In the genomic region with DNA sequence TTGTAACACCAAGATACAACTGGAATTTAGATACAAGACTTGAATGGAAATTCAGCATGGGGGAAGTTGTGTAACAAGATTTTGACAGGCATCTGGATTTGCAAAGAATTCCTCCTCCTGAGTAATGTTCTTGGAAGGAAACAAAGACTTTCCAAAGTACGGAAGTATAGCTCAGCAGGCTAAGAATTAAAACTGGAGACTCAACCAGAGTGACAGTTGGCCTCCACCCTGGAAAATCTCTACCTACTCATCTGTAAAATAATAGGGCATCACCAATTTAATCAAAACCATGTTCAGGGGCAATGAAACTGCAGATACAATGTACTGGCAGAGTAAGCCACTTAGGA, we compare ENCODE assay signal across 13 cellular contexts. TPM values are rescaled to one million over a fixed set of nuclear protein-coding genes. Genes with fewer than 3 reads are reported as not detected.
DNase-seq lines count a peak whose midpoint lies in the region; ATAC-seq, FAIRE-seq and TF ChIP-seq lines count a peak whose summit lies in the region.
"Had no signal": no experiment of that assay in that cellular context is flagged by ENCODE, and none has a peak within 500 bp of the region (broad histone marks: within the 10 kb centered on the region; RNA-seq: fewer than 3 reads in every experiment).

No MANE protein-coding gene starts in this region.

- peaks cover 73% of the 10 kb centered on the region for H3K4me1 Mint-ChIP-seq in activated CD8-positive, alpha-beta T cell treated with anti-CD3 and anti-CD28 coated beads for 36 hours (ENCODE audit: low read depth)
- H3K4me1 Mint-ChIP-seq in activated CD8-positive, alpha-beta T cell treated with anti-CD3 and anti-CD28 coated beads, Interleukin-2, amount 10 ng/mL, durations not matched to agents 7 days and 5 days (ENCODE audit: low read depth), result peaks cover 18% of the 10 kb centered on the region

- no peak for FAIRE-seq in bronchial epithelial cell (lab: Jason Lieb, UNC)
- FAIRE-seq: G401.6 had no signal

- no peaks in the 10 kb centered on the region for H3K27me3 Mint-ChIP-seq in activated CD8-positive, alpha-beta T cell treated with anti-CD3 and anti-CD28 coated beads for 36 hours
- H3K27me3 Mint-ChIP-seq in activated CD8-positive, alpha-beta T cell treated with anti-CD3 and anti-CD28 coated beads, Interleukin-2, amount 10 ng/mL, durations not matched to agents 7 days and 5 days (ENCODE audit: low read depth), result no peaks in the 10 kb centered on the region

- POLR2A ChIA-PET in activated CD8-positive, alpha-beta T cell treated with anti-CD3 and anti-CD28 coated beads for 36 hours (lab: Charles Lee), result interaction anchor here (2.1 kb wide), 1 partner anchor 13 kb away, joined by 12 read pairs; no protein-coding TSS in a partner anchor
- POLR2A ChIA-PET in activated CD8-positive, alpha-beta T cell treated with anti-CD3 and anti-CD28 coated beads, Interleukin-2, amount 10 ng/mL, durations not matched to agents 7 days and 5 days (lab: Charles Lee), result interaction anchor here (0.7 kb wide), 1 partner anchor 9 kb away, joined by 4 read pairs; no protein-coding TSS in a partner anchor

- no peak overlapping the region for H3K4me3 Mint-ChIP-seq in activated CD8-positive, alpha-beta T cell treated with anti-CD3 and anti-CD28 coated beads for 36 hours
- no peak overlapping the region for H3K4me3 Mint-ChIP-seq in activated CD8-positive, alpha-beta T cell treated with anti-CD3 and anti-CD28 coated beads, Interleukin-2, amount 10 ng/mL, durations not matched to agents 7 days and 5 days

- H3K4me3 ChIP-seq in bronchial epithelial cell (ENCODE audit: low read depth, low read length), result no peak overlapping the region
- no peak overlapping the region for H3K4me3 ChIP-seq in iPS-15b (ENCODE audit: low read depth, low read length)
- H3K4me3 ChIP-seq: HAP-1 had no signal

- no peaks in the 10 kb centered on the region for H3K36me3 ChIP-seq in bronchial epithelial cell (ENCODE audit: control insufficient read depth, insufficient read depth, low read length)
- H3K36me3 ChIP-seq in iPS-15b (ENCODE audit: control insufficient read depth, insufficient read depth, low read length), result no peaks in the 10 kb centered on the region
- H3K36me3 ChIP-seq: HAP-1 had no signal

- CTCF ChIA-PET in activated CD8-positive, alpha-beta T cell treated with anti-CD3 and anti-CD28 coated beads for 36 hours (lab: Charles Lee), result interaction anchor here (1.1 to 14.3 kb wide), 4 partner anchors 8 to 294 kb away, joined by 3 to 218 read pairs (median 6); a partner anchor contains a TSS
- CTCF ChIA-PET in activated CD8-positive, alpha-beta T cell treated with anti-CD3 and anti-CD28 coated beads, Interleukin-2, amount 10 ng/mL, durations not matched to agents 7 days and 5 days (lab: Charles Lee), result interaction anchor here (1.2 to 3.9 kb wide), 3 partner anchors 9 to 103 kb away, joined by 5 to 16 read pairs (median 12); no protein-coding TSS in a partner anchor

- peaks cover 8% of the 10 kb centered on the region for H3K4me1 ChIP-seq in iPS-15b (ENCODE audit: control insufficient read depth, insufficient read depth, low read length)

- no peaks in the 10 kb centered on the region for H3K9me3 Mint-ChIP-seq in activated CD8-positive, alpha-beta T cell treated with anti-CD3 and anti-CD28 coated beads for 36 hours
- H3K9me3 Mint-ChIP-seq in activated CD8-positive, alpha-beta T cell treated with anti-CD3 and anti-CD28 coated beads, Interleukin-2, amount 10 ng/mL, durations not matched to agents 7 days and 5 days (ENCODE audit: insufficient read depth), result no peaks in the 10 kb centered on the region

- intact Hi-C loops in activated CD8-positive, alpha-beta T cell treated with anti-CD3 and anti-CD28 coated beads for 36 hours (cut with micrococcal nuclease), result no loop called here

- DNase-seq in activated CD8-positive, alpha-beta T cell treated with anti-CD3 and anti-CD28 coated beads for 36 hours, result no peak
- DNase-seq in activated CD8-positive, alpha-beta T cell treated with anti-CD3 and anti-CD28 coated beads, Interleukin-2, amount 10 ng/mL, durations not matched to agents 7 days and 5 days, result no peak
- DNase-seq in bronchial epithelial cell (ENCODE audit: low read depth), result peak; percentile 89
- DNase-seq in stromal cell of bone marrow (ENCODE audit: low read depth), result peak; percentile 66
- no peak for DNase-seq in NCI-H2029 (lab: John Stamatoyannopoulos, UW)
- DNase-seq in activated effector memory CD4-positive, alpha-beta T cell treated with Interleukin-2 at 50 U/mL for 16 hours, result no peak
- DNase-seq in SW 1271 (lab: John Stamatoyannopoulos, UW), result no peak
- DNase-seq: 8988T, midbrain, NCI-H1417 treated with DMSO at 0.1 percent for 48 hours had no signal

- H3K27me3 ChIP-seq in bronchial epithelial cell (ENCODE audit: control insufficient read depth, insufficient read depth, low read length) (no peaks in the 10 kb centered on the region), iPS-15b (ENCODE audit: control insufficient read depth, insufficient read depth, low read length) (no peaks in the 10 kb centered on the region)

- TF ChIP-seq CTCF in activated CD8-positive, alpha-beta T cell treated with anti-CD3 and anti-CD28 coated beads for 36 hours (IDR thresholded peaks at IDR 0.05), result no peak
- no peak for TF ChIP-seq CTCF in bronchial epithelial cell (IDR thresholded peaks at IDR 0.05; ENCODE audit: insufficient read depth, low read length, severe bottlenecking)

- H3K27ac Mint-ChIP-seq in activated CD8-positive, alpha-beta T cell treated with anti-CD3 and anti-CD28 coated beads for 36 hours, result peak overlapping the region; percentile 65
- H3K27ac Mint-ChIP-seq in activated CD8-positive, alpha-beta T cell treated with anti-CD3 and anti-CD28 coated beads, Interleukin-2, amount 10 ng/mL, durations not matched to agents 7 days and 5 days, result no peak overlapping the region

- no peak for ATAC-seq in activated CD8-positive, alpha-beta T cell treated with anti-CD3 and anti-CD28 coated beads for 36 hours
- no peak for ATAC-seq in activated CD8-positive, alpha-beta T cell treated with anti-CD3 and anti-CD28 coated beads, Interleukin-2, amount 10 ng/mL, durations not matched to agents 7 days and 5 days

- H3K9me3 ChIP-seq in iPS-15b (ENCODE audit: control insufficient read depth, insufficient read depth, low read length), result no peaks in the 10 kb centered on the region
- H3K9me3 ChIP-seq: HAP-1 had no signal

- peaks cover 6% of the 10 kb centered on the region for H3K36me3 Mint-ChIP-seq in activated CD8-positive, alpha-beta T cell treated with anti-CD3 and anti-CD28 coated beads for 36 hours (ENCODE audit: low read depth)
- peaks cover 17% of the 10 kb centered on the region for H3K36me3 Mint-ChIP-seq in activated CD8-positive, alpha-beta T cell treated with anti-CD3 and anti-CD28 coated beads, Interleukin-2, amount 10 ng/mL, durations not matched to agents 7 days and 5 days (ENCODE audit: low read depth)

- peak overlapping the region; percentile 28 for H3K9ac ChIP-seq in iPS-15b (ENCODE audit: low read depth, low read length)

RNA-seq across cellular contexts. Expression of a gene that starts 14.8 kb away (rescaled TPM):
- 10 to 100 TPM; 34.3 to 36.5 TPM for total RNA-seq in activated CD8-positive, alpha-beta T cell treated with anti-CD3 and anti-CD28 coated beads for 36 hours
- 10 to 100 TPM; 38.4 to 41.2 TPM for total RNA-seq in activated CD8-positive, alpha-beta T cell treated with anti-CD3 and anti-CD28 coated beads, Interleukin-2, amount 10 ng/mL, durations not matched to agents 7 days and 5 days
- 11.1 and 14.1 TPM in 2 replicates for total RNA-seq in bronchial epithelial cell

RNA-seq across cellular contexts. Expression of a gene that starts 53.1 kb away (rescaled TPM):
- 10 to 100 TPM in 1 of 2 experiments, 1 to 10 TPM in 1; 9.4 to 10.7 TPM for total RNA-seq in activated CD8-positive, alpha-beta T cell treated with anti-CD3 and anti-CD28 coated beads for 36 hours
- total RNA-seq in activated CD8-positive, alpha-beta T cell treated with anti-CD3 and anti-CD28 coated beads, Interleukin-2, amount 10 ng/mL, durations not matched to agents 7 days and 5 days, result 1 to 10 TPM; 3.4 to 4.2 TPM
- 15.5 and 18.3 TPM in 2 replicates for total RNA-seq in bronchial epithelial cell

Comparison
In these comparisons a context has a peak if more than half of its experiments do, and no peak if none do; other contexts are left out.
1. DNase-seq: peak in bronchial epithelial cell (single experiment) and stromal cell of bone marrow (single experiment); none in activated CD8-positive, alpha-beta T cell treated with anti-CD3 and anti-CD28 coated beads for 36 hours (single experiment), activated CD8-positive, alpha-beta T cell treated with anti-CD3 and anti-CD28 coated beads, Interleukin-2, amount 10 ng/mL, durations not matched to agents 7 days and 5 days (single experiment), NCI-H2029 (single experiment), activated effector memory CD4-positive, alpha-beta T cell treated with Interleukin-2 at 50 U/mL for 16 hours (single experiment) and SW 1271 (0 of 2).